Comparison of ENCODE assay signal across 12 cellular contexts in the genomic region with DNA sequence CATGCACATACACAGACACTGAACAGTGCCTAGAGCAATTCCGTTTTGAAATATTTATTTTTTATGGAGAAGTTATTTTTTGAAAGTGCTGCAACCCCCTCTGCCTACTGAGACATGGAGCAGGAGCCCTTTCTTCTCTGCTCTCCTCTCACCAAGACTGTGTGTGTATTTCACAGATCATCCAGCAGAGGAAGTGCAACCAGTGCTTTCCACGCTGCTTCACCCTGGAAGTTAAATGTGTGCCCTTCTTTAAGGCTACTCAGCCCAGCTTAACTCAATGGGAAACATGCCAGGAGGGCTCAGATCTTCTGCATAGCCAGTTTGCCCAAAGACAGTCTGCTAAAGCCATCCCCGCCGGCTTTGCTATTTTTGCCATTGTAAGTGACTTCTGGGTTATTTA.
DNase-seq lines count a peak whose midpoint lies in the region; ATAC-seq, FAIRE-seq and TF ChIP-seq lines count a peak whose summit lies in the region.
"Had no signal": no experiment of that assay in that cellular context is flagged by ENCODE, and none has a peak within 500 bp of the region (broad histone marks: within the 10 kb centered on the region; RNA-seq: fewer than 3 reads in every experiment).

No MANE protein-coding gene starts in this region.

- TF ChIP-seq POLR2A in HepG2 (IDR thresholded peaks at IDR 0.05; ENCODE audit: insufficient read depth in 1 of 2, low read depth in 2 of 2, low read length in 2 of 2) (no peak), right lobe of liver (IDR thresholded peaks at IDR 0.05) (no peak)

- no peaks in the 10 kb centered on the region for H3K36me3 Mint-ChIP-seq in activated naive CD4-positive, alpha-beta T cell treated with anti-CD3 and anti-CD28 coated beads, Interleukin-2, amount 50 U/mL, for 72 hours
- H3K36me3 Mint-ChIP-seq: stimulated activated memory B cell treated with anti-CD40 and anti-IgM and Interleukin-4, amounts not matched to agents 10 μg/mL and 1 μg/mL and 100 μg/mL, for 72 hours had no signal

- H3K9me3 Mint-ChIP-seq in activated naive CD4-positive, alpha-beta T cell treated with anti-CD3 and anti-CD28 coated beads, Interleukin-2, amount 50 U/mL, for 72 hours = peaks cover 16 to 21% of the 10 kb centered on the region in 2 donors
- H3K9me3 Mint-ChIP-seq: stimulated activated memory B cell treated with anti-CD40 and anti-IgM and Interleukin-4, amounts not matched to agents 10 μg/mL and 1 μg/mL and 100 μg/mL, for 72 hours had no signal

- 19% methylated on average over 4 of the region's 4 CpGs for WGBS in HepG2 (ENCODE audit: low lambda C conversion rate)
- 52% methylated on average over 4 of the region's 4 CpGs for WGBS in right lobe of liver (ENCODE audit: insufficient coverage, low coverage, low lambda C conversion rate, missing lambda C conversion rate)

- no peaks in the 10 kb centered on the region for H3K36me3 ChIP-seq in HepG2 (replicated peaks in 1 of 2; ENCODE audit: control insufficient read depth in 1 of 2, insufficient read depth in 2 of 2, low read length in 2 of 2)
- no peaks in the 10 kb centered on the region for H3K36me3 ChIP-seq in right lobe of liver

- H3K4me3 ChIP-seq in HepG2 (replicated peaks in 1 of 3; ENCODE audit: insufficient read depth in 1 of 3, low read depth in 2 of 3, low read length in 3 of 3) (no peak overlapping the region), right lobe of liver (no peak overlapping the region), WI38 (ENCODE audit: low read depth, low read length) (no peak overlapping the region)

- TF ChIP-seq EP300 in HepG2 (IDR thresholded peaks at IDR 0.05; ENCODE audit: low read depth in 2 of 2, low read length in 2 of 2) (no peak), HepG2 (CRISPR knock-in tag; IDR thresholded peaks at IDR 0.05; ENCODE audit: borderline replicate concordance) (no peak)

- no peak for ATAC-seq in HepG2
- ATAC-seq in right lobe of liver = no peak
- ATAC-seq in GM18519 (IDR thresholded peaks at IDR 0.05; ENCODE audit: low FRiP score, unreplicated experiment) = no peak
- ATAC-seq in activated naive CD4-positive, alpha-beta T cell treated with anti-CD3 and anti-CD28 coated beads, Interleukin-2, amount 50 U/mL, for 72 hours = no peak
- ATAC-seq: left ventricle myocardium superior; stimulated activated memory B cell treated with anti-CD40 and anti-IgM and Interleukin-4, amounts not matched to agents 10 μg/mL and 1 μg/mL and 100 μg/mL, for 72 hours had no signal

- POLR2A ChIA-PET in HepG2 (lab: Yijun Ruan, JAX) = no interaction called here

- no peaks in the 10 kb centered on the region for H3K4me1 ChIP-seq in HepG2 (ENCODE audit: insufficient read depth, low read length)
- H3K4me1 ChIP-seq in right lobe of liver = no peaks in the 10 kb centered on the region

- no peak for TF ChIP-seq CTCF in HepG2 (CRISPR knock-in tag; IDR thresholded peaks at IDR 0.05)
- no peak for TF ChIP-seq CTCF in right lobe of liver (IDR thresholded peaks at IDR 0.05)
- TF ChIP-seq CTCF in WI38 (IDR thresholded peaks at IDR 0.05; ENCODE audit: low read depth, low read length) = 0 out of 2 replicates have a peak, but pooled peaks have one; percentile 9

- CTCF ChIA-PET in HepG2 (lab: Yijun Ruan, JAX; ENCODE audit: low intra/inter-chr PET ratio, low total read pairs) = no interaction called here

- no peak overlapping the region for H3K27ac ChIP-seq in HepG2 (ENCODE audit: extremely low read length, insufficient read depth, low read length)
- no peak overlapping the region for H3K27ac ChIP-seq in right lobe of liver

- no peaks in the 10 kb centered on the region for H3K27me3 ChIP-seq in HepG2 (ENCODE audit: control insufficient read depth in 1 of 2, insufficient read depth in 2 of 2, low read length in 2 of 2)
- no peaks in the 10 kb centered on the region for H3K27me3 ChIP-seq in right lobe of liver

- no peaks in the 10 kb centered on the region for H4K20me1 ChIP-seq in HepG2 (ENCODE audit: insufficient read depth, low read length)

- no peak overlapping the region for H3K27ac Mint-ChIP-seq in activated naive CD4-positive, alpha-beta T cell treated with anti-CD3 and anti-CD28 coated beads, Interleukin-2, amount 50 U/mL, for 72 hours
- H3K27ac Mint-ChIP-seq: stimulated activated memory B cell treated with anti-CD40 and anti-IgM and Interleukin-4, amounts not matched to agents 10 μg/mL and 1 μg/mL and 100 μg/mL, for 72 hours had no signal

- no TSS peak for BruUV-seq in HepG2 (replicated peaks; lab: Mats Ljungman, UMichigan)

- in situ Hi-C loops in HepG2 (cut with HindIII; ENCODE audit: extremely low pct_ligation_motif_present, low pct_unique_long_range_greater_than_20kb) = no loop called here

- no peak for DNase-seq in HepG2 (ENCODE audit: low spot score)
- no peak for DNase-seq in right lobe of liver
- DNase-seq in iPS-NIHi11 (ENCODE audit: low spot score) = peak; percentile 20
- DNase-seq in OCI-M1 (lab: John Stamatoyannopoulos, UW) = no peak
- DNase-seq in medulla oblongata (ENCODE audit: extremely low spot score) = no peak
- no peak for DNase-seq in activated naive CD4-positive, alpha-beta T cell treated with anti-CD3 and anti-CD28 coated beads, Interleukin-2, amount 50 U/mL, for 72 hours (ENCODE audit: low spot score in 2 of 2)
- DNase-seq: cortex of kidney, left ventricle myocardium superior, NCI-H2029 treated with DMSO at 0.1 percent for 48 hours had no signal

- FAIRE-seq in HepG2 (lab: Jason Lieb, UNC) = no peak

- no peak overlapping the region for H3K4me2 ChIP-seq in HepG2 (ENCODE audit: low read depth, low read length)

- H3K79me2 ChIP-seq in HepG2 (ENCODE audit: insufficient read depth, low read length) = no peaks in the 10 kb centered on the region

- no peak for TF ChIP-seq RAD21 in HepG2 (CRISPR knock-in tag; IDR thresholded peaks at IDR 0.05)

- no peak overlapping the region for H3K9ac ChIP-seq in HepG2 (ENCODE audit: insufficient read depth, low read depth, low read length)

- intact Hi-C loops in HepG2 (cut with micrococcal nuclease; ENCODE audit: unreplicated experiment) (no loop called here), right lobe of liver (cut with DNase I) (no loop called here)

- H2AFZ ChIP-seq in HepG2 (ENCODE audit: low read length) = no peak overlapping the region

- no peaks in the 10 kb centered on the region for H3K9me3 ChIP-seq in HepG2 (ENCODE audit: low read length)
- no peaks in the 10 kb centered on the region for H3K9me3 ChIP-seq in right lobe of liver

TF ChIP-seq in HepG2, 621 proteins besides CTCF, POLR2A, EP300 and RAD21:
- TF ChIP-seq STAG1 (CRISPR knock-in tag; IDR thresholded peaks at IDR 0.05) = 0 out of 2 replicates have a peak, but pooled peaks have one; percentile 12
- TF ChIP-seq, protein P1, sequence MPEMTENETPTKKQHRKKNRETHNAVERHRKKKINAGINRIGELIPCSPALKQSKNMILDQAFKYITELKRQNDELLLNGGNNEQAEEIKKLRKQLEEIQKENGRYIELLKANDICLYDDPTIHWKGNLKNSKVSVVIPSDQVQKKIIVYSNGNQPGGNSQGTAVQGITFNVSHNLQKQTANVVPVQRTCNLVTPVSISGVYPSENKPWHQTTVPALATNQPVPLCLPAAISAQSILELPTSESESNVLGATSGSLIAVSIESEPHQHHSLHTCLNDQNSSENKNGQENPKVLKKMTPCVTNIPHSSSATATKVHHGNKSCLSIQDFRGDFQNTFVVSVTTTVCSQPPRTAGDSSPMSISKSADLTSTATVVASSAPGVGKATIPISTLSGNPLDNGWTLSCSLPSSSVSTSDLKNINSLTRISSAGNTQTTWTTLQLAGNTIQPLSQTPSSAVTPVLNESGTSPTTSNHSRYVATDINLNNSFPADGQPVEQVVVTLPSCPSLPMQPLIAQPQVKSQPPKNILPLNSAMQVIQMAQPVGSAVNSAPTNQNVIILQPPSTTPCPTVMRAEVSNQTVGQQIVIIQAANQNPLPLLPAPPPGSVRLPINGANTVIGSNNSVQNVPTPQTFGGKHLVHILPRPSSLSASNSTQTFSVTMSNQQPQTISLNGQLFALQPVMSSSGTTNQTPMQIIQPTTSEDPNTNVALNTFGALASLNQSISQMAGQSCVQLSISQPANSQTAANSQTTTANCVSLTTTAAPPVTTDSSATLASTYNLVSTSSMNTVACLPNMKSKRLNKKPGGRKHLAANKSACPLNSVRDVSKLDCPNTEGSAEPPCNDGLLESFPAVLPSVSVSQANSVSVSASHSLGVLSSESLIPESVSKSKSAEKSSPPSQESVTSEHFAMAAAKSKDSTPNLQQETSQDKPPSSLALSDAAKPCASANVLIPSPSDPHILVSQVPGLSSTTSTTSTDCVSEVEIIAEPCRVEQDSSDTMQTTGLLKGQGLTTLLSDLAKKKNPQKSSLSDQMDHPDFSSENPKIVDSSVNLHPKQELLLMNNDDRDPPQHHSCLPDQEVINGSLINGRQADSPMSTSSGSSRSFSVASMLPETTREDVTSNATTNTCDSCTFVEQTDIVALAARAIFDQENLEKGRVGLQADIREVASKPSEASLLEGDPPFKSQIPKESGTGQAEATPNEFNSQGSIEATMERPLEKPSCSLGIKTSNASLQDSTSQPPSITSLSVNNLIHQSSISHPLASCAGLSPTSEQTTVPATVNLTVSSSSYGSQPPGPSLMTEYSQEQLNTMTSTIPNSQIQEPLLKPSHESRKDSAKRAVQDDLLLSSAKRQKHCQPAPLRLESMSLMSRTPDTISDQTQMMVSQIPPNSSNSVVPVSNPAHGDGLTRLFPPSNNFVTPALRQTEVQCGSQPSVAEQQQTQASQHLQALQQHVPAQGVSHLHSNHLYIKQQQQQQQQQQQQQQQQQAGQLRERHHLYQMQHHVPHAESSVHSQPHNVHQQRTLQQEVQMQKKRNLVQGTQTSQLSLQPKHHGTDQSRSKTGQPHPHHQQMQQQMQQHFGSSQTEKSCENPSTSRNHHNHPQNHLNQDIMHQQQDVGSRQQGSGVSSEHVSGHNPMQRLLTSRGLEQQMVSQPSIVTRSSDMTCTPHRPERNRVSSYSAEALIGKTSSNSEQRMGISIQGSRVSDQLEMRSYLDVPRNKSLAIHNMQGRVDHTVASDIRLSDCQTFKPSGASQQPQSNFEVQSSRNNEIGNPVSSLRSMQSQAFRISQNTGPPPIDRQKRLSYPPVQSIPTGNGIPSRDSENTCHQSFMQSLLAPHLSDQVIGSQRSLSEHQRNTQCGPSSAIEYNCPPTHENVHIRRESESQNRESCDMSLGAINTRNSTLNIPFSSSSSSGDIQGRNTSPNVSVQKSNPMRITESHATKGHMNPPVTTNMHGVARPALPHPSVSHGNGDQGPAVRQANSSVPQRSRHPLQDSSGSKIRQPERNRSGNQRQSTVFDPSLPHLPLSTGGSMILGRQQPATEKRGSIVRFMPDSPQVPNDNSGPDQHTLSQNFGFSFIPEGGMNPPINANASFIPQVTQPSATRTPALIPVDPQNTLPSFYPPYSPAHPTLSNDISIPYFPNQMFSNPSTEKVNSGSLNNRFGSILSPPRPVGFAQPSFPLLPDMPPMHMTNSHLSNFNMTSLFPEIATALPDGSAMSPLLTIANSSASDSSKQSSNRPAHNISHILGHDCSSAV (CRISPR knock-in tag; IDR thresholded peaks at IDR 0.05; ENCODE audit: borderline replicate concordance) = no peak
